ENCODE assay signal across 8 cellular contexts in genomic region chr14:74867673-74868072, GRCh38. TPM values are rescaled to one million over a fixed set of nuclear protein-coding genes. Genes with fewer than 3 reads are reported as not detected.
A peak's percentile ranks its signal among the peaks of the same experiment; 100 is the strongest.
DNase-seq lines count a peak whose midpoint lies in the region; ATAC-seq, FAIRE-seq and TF ChIP-seq lines count a peak whose summit lies in the region.

No MANE protein-coding gene starts in this region.

- no peak for TF ChIP-seq CTCF in natural killer cell (IDR thresholded peaks at IDR 0.05)
- no peak for TF ChIP-seq CTCF in adrenal gland (IDR thresholded peaks at IDR 0.05)

- peak overlapping the region; percentile 67 for H3K4me3 Mint-ChIP-seq in natural killer cell

- no peak for TF ChIP-seq POLR2A in GM12892 (IDR thresholded peaks at IDR 0.05; ENCODE audit: low read depth, low read length)
- no peak for TF ChIP-seq POLR2A in adrenal gland (IDR thresholded peaks at IDR 0.05)

- peak overlapping the region; percentile 56 for H3K4me2 ChIP-seq in BLaER1

- H3K4me1 Mint-ChIP-seq in natural killer cell = peaks cover 21 to 22% of the 10 kb centered on the region in 2 donors

- no peaks in the 10 kb centered on the region for H3K27me3 ChIP-seq in BLaER1
- no peaks in the 10 kb centered on the region for H3K27me3 ChIP-seq in adrenal gland

- no peaks in the 10 kb centered on the region for H3K36me3 Mint-ChIP-seq in natural killer cell

- ATAC-seq in natural killer cell (peak; percentile 82 to 98 (median 97)), GM21423 (IDR thresholded peaks at IDR 0.05; ENCODE audit: unreplicated experiment) (no peak), HG03097 (IDR thresholded peaks at IDR 0.05; ENCODE audit: low FRiP score, unreplicated experiment) (no peak)

- no peak for FAIRE-seq in GM12892 (lab: Jason Lieb, UNC)

- peak in 3 of 5 donors; percentile 21 to 59 (median 22) for DNase-seq in T-helper 1 cell
- peak; percentile 31 for DNase-seq in amniotic epithelial cell (ENCODE audit: low read depth)
- peak; percentile 41 for DNase-seq in natural killer cell
- no peak for DNase-seq in GM12892 (ENCODE audit: insufficient read length)
- no peak for DNase-seq in adrenal gland

- no peaks in the 10 kb centered on the region for H3K9me3 Mint-ChIP-seq in natural killer cell

- H3K36me3 ChIP-seq in BLaER1 (no peaks in the 10 kb centered on the region), adrenal gland (replicated peaks in 1 of 2) (no peaks in the 10 kb centered on the region)

- 53 to 71% (median 56%) methylated on average over 5 of the region's 5 CpGs for WGBS in adrenal gland, 4 donors

- intact Hi-C loops in natural killer cell (cut with micrococcal nuclease) (loop anchor here (10.0 kb wide), 1 partner anchor 137 kb away; the partner anchor contains the start of gene EIF2B2), adrenal gland (cut with DNase I) (no loop called here)

- no peaks in the 10 kb centered on the region for H4K20me1 ChIP-seq in BLaER1

- H3K9ac ChIP-seq in BLaER1 = no peak overlapping the region; the same call in 1 of the 2 replicates

- H3K4me3 ChIP-seq in BLaER1 (no peak overlapping the region), adrenal gland (no peak overlapping the region)

- no peaks in the 10 kb centered on the region for H3K27me3 Mint-ChIP-seq in natural killer cell (ENCODE audit: low read depth in 2 of 2)

- H3K4me1 ChIP-seq in BLaER1 = peaks cover 13% of the 10 kb centered on the region
- no peaks in the 10 kb centered on the region for H3K4me1 ChIP-seq in adrenal gland (replicated peaks in 1 of 2)

- H3K27ac ChIP-seq in BLaER1 (no peak overlapping the region), adrenal gland (no peak overlapping the region)

- peak overlapping the region; percentile 82 for H3K27ac Mint-ChIP-seq in natural killer cell

- H3K9me3 ChIP-seq in BLaER1 (no peaks in the 10 kb centered on the region), adrenal gland (replicated peaks in 1 of 3) (no peaks in the 10 kb centered on the region)

RNA-seq across cellular contexts. Expression of gene PROX2, which starts 8.3 kb away (rescaled TPM):
- 1 to 10 TPM; 5.1 to 7.1 (median 5.7) TPM for total RNA-seq in natural killer cell
- 0.93 TPM for polyA plus RNA-seq in GM12892 (2012; ENCODE audit: missing spikeins)
- not detected for total RNA-seq in adrenal gland
- polyA plus RNA-seq in adrenal gland = under 1 TPM in 1 of 3 donors, not detected in 2; 0.08 TPM

RNA-seq across cellular contexts. Expression of gene DLST, which starts 14.0 kb away (rescaled TPM):
- total RNA-seq in natural killer cell (100 to 1,000 TPM; 161 to 180 (median 163) TPM), adrenal gland (100 to 1,000 TPM; 128 to 205 (median 162) TPM)
- 65.7 TPM for polyA plus RNA-seq in GM12892 (2012; ENCODE audit: missing spikeins)
- polyA plus RNA-seq in adrenal gland = 100 to 1,000 TPM in 1 of 3 donors, 10 to 100 TPM in 2; 42.0 to 137 (median 54.0) TPM

RNA-seq across cellular contexts. Expression of gene RPS6KL1, which starts 55.4 kb away (rescaled TPM):
- total RNA-seq in natural killer cell (1 to 10 TPM; 1.9 to 7.9 (median 2.9) TPM), adrenal gland (10 to 100 TPM in 1 of 8 donors, 1 to 10 TPM in 7; 2.0 to 23.9 (median 5.3) TPM)
- 2.1 TPM for polyA plus RNA-seq in GM12892 (2012; ENCODE audit: missing spikeins)
- 10 to 100 TPM in 2 of 3 donors, 1 to 10 TPM in 1; 3.9 to 28.2 (median 12.3) TPM for polyA plus RNA-seq in adrenal gland

Comparison
In these comparisons a context has a peak if more than half of its experiments do, and no peak if none do; other contexts are left out.
1. DNase-seq: peak in T-helper 1 cell (3 of 5), amniotic epithelial cell (single experiment) and natural killer cell (single experiment); none in GM12892 (single experiment) and adrenal gland (0 of 7).
2. ATAC-seq: peak in natural killer cell (3 of 3); none in GM21423 (single experiment) and HG03097 (single experiment).
3. RNA of gene PROX2, which starts 8.3 kb away (total RNA-seq): 5.1 to 7.1 TPM in natural killer cell; not detected in adrenal gland; every median in the first group is over 4 times any median in the second.